1 cellular context compared by ENCODE assay signal in the genomic region with DNA sequence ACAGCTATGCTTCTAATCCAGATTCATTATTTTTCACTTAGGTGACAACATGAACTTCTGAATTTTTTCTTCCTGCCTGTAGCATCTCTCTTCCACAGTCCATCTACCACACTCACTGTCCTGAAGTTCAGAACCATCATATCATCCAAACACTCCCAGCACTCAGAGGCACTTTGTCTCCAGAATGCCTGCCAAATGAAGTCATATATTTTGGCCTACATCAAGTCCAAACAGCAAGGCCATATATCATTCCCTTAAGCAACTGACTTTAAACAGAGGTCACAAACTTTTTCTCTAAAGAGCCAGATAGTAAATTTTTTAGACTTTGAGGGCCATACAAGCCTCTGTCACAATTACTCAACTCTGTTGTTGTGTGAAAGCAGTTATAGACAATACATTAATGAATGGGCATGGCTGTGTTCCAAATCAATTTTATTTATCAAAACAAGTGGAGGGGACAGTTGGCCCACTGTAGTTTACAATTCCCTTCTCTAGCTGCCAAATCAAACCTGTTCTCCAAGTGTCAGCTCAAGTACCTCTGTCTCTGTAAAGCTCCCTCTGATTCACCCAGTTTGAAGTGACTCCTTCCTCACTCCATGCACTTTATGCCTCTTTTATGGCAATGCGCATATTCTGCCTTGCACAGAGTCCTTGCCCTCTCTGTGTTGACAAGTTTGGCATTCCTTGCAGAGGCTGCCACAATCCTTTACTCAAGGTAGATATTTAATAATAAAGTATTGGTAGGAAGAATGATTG.
TF ChIP-seq lines count a peak whose summit lies in the region.

No MANE protein-coding gene starts in this region.

TF ChIP-seq in GM23338, 12 proteins besides CTCF, POLR2A, EP300 and RAD21 (continued from another document):
- TF ChIP-seq, protein P1, sequence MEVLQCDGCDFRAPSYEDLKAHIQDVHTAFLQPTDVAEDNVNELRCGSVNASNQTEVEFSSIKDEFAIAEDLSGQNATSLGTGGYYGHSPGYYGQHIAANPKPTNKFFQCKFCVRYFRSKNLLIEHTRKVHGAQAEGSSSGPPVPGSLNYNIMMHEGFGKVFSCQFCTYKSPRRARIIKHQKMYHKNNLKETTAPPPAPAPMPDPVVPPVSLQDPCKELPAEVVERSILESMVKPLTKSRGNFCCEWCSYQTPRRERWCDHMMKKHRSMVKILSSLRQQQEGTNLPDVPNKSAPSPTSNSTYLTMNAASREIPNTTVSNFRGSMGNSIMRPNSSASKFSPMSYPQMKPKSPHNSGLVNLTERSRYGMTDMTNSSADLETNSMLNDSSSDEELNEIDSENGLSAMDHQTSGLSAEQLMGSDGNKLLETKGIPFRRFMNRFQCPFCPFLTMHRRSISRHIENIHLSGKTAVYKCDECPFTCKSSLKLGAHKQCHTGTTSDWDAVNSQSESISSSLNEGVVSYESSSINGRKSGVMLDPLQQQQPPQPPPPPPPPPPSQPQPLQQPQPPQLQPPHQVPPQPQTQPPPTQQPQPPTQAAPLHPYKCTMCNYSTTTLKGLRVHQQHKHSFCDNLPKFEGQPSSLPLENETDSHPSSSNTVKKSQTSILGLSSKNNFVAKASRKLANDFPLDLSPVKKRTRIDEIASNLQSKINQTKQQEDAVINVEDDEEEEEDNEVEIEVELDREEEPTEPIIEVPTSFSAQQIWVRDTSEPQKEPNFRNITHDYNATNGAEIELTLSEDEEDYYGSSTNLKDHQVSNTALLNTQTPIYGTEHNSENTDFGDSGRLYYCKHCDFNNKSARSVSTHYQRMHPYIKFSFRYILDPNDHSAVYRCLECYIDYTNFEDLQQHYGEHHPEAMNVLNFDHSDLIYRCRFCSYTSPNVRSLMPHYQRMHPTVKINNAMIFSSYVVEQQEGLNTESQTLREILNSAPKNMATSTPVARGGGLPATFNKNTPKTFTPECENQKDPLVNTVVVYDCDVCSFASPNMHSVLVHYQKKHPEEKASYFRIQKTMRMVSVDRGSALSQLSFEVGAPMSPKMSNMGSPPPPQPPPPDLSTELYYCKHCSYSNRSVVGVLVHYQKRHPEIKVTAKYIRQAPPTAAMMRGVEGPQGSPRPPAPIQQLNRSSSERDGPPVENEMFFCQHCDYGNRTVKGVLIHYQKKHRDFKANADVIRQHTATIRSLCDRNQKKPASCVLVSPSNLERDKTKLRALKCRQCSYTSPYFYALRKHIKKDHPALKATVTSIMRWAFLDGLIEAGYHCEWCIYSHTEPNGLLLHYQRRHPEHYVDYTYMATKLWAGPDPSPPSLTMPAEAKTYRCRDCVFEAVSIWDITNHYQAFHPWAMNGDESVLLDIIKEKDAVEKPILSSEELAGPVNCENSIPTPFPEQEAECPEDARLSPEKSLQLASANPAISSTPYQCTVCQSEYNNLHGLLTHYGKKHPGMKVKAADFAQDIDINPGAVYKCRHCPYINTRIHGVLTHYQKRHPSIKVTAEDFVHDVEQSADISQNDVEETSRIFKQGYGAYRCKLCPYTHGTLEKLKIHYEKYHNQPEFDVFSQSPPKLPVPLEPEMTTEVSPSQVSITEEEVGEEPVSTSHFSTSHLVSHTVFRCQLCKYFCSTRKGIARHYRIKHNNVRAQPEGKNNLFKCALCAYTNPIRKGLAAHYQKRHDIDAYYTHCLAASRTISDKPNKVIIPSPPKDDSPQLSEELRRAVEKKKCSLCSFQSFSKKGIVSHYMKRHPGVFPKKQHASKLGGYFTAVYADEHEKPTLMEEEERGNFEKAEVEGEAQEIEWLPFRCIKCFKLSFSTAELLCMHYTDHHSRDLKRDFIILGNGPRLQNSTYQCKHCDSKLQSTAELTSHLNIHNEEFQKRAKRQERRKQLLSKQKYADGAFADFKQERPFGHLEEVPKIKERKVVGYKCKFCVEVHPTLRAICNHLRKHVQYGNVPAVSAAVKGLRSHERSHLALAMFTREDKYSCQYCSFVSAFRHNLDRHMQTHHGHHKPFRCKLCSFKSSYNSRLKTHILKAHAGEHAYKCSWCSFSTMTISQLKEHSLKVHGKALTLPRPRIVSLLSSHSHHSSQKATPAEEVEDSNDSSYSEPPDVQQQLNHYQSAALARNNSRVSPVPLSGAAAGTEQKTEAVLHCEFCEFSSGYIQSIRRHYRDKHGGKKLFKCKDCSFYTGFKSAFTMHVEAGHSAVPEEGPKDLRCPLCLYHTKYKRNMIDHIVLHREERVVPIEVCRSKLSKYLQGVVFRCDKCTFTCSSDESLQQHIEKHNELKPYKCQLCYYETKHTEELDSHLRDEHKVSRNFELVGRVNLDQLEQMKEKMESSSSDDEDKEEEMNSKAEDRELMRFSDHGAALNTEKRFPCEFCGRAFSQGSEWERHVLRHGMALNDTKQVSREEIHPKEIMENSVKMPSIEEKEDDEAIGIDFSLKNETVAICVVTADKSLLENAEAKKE (CRISPR knock-in tag; IDR thresholded peaks at IDR 0.05): no peak
- TF ChIP-seq, protein P2, sequence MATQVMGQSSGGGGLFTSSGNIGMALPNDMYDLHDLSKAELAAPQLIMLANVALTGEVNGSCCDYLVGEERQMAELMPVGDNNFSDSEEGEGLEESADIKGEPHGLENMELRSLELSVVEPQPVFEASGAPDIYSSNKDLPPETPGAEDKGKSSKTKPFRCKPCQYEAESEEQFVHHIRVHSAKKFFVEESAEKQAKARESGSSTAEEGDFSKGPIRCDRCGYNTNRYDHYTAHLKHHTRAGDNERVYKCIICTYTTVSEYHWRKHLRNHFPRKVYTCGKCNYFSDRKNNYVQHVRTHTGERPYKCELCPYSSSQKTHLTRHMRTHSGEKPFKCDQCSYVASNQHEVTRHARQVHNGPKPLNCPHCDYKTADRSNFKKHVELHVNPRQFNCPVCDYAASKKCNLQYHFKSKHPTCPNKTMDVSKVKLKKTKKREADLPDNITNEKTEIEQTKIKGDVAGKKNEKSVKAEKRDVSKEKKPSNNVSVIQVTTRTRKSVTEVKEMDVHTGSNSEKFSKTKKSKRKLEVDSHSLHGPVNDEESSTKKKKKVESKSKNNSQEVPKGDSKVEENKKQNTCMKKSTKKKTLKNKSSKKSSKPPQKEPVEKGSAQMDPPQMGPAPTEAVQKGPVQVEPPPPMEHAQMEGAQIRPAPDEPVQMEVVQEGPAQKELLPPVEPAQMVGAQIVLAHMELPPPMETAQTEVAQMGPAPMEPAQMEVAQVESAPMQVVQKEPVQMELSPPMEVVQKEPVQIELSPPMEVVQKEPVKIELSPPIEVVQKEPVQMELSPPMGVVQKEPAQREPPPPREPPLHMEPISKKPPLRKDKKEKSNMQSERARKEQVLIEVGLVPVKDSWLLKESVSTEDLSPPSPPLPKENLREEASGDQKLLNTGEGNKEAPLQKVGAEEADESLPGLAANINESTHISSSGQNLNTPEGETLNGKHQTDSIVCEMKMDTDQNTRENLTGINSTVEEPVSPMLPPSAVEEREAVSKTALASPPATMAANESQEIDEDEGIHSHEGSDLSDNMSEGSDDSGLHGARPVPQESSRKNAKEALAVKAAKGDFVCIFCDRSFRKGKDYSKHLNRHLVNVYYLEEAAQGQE (IDR thresholded peaks at IDR 0.05; ENCODE audit: unreplicated experiment): no peak
- no peak for TF ChIP-seq ZNF331 (CRISPR knock-in tag; IDR thresholded peaks at IDR 0.05; ENCODE audit: low read depth)
TF ChIP-seq in GM23338: peak in this region for 0.
